7 cellular contexts compared by ENCODE assay signal in the genomic region with DNA sequence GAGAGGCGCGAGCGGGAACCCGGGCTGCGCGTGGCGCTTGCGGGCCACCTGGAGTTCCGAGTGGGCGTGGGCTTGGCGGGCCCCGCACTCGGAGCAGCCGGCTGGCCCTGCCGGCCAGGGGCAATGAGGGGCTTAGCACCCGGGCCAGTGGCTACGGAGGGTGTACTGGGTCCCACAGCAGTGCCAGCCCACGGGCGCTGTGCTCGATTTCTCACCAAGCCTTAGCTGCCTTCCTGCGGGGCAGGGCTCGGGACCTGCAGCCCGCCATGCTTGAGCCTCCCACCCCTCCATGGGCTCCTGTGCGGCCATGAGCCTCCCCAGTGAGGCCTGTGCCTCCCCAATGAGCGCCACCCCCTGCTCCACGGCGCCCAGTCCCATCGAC. TPM values are rescaled to one million over a fixed set of nuclear protein-coding genes. Genes with fewer than 3 reads are reported as not detected.
"Had no signal": no experiment of that assay in that cellular context is flagged by ENCODE, and none has a peak within 500 bp of the region (broad histone marks: within the 10 kb centered on the region; RNA-seq: fewer than 3 reads in every experiment).

No MANE protein-coding gene starts in this region.

RNA-seq across cellular contexts. Expression of gene DNAI1, which starts 20.7 kb away (rescaled TPM):
- total RNA-seq: suprapubic skin, thoracic aorta, transverse colon, upper lobe of right lung, ureter, urinary bladder, vagina had no signal
